Comparison of ENCODE assay signal across 21 cellular contexts in genomic region chr11:19802773-19803293, GRCh38.
A peak's percentile ranks its signal among the peaks of the same experiment; 100 is the strongest.
DNase-seq lines count a peak whose midpoint lies in the region; ATAC-seq and TF ChIP-seq lines count a peak whose summit lies in the region.
"Had no signal": no experiment of that assay in that cellular context is flagged by ENCODE, and none has a peak within 500 bp of the region (broad histone marks: within the 10 kb centered on the region; RNA-seq: fewer than 3 reads in every experiment).

No MANE protein-coding gene starts in this region.

- H3K36me3 ChIP-seq in stomach (no peaks in the 10 kb centered on the region), aorta (ENCODE audit: control insufficient read depth in 1 of 2, insufficient read depth in 2 of 2, low read length in 1 of 2) (peaks cover 0 to 1% of the 10 kb centered on the region in 2 donors)
- H3K36me3 ChIP-seq: esophagus muscularis mucosa, neural progenitor cell, vagina had no signal

- no peak overlapping the region for H4K91ac ChIP-seq in H9 (ENCODE audit: insufficient read length, low read depth, low read length)

- H3K27ac Mint-ChIP-seq in H9 (peak overlapping the region in 2 of 3 experiments; percentile 44 to 45; a peak in 2 of 7 replicates), osteocyte (ENCODE audit: unreplicated experiment) (no peak overlapping the region)
- H3K27ac Mint-ChIP-seq: activated CD4-positive, alpha-beta T cell treated with anti-CD3 and anti-CD28 coated beads for 36 hours; activated T-cell treated with anti-CD3 and anti-CD28 coated beads, Interleukin-2, amount 50 U/mL, for 24 hours; CD4-positive, CD25-positive, alpha-beta regulatory T cell; HFFc6; neural progenitor cell; stimulated activated effector memory CD8-positive, alpha-beta T cell treated with anti-CD3 and anti-CD28 coated beads, Interleukin-12 subunit alpha, Interleukin-12 subunit beta, amount 100 ng/mL, for 72 hours had no signal

- TF ChIP-seq POLR2A in stomach (IDR thresholded peaks at IDR 0.05): no peak

- no peak overlapping the region for H2AK5ac ChIP-seq in H9 (ENCODE audit: insufficient read length, low read length)

- peaks cover 5% of the 10 kb centered on the region for H3K79me1 ChIP-seq in H9 (ENCODE audit: insufficient read depth, low read depth, low read length, poor library complexity, severe bottlenecking)

- intact Hi-C loops in stomach (cut with DNase I; ENCODE audit: low total_unique reads) (no loop called here), aorta (cut with DNase I) (no loop called here)

- no peaks in the 10 kb centered on the region for H3K23me2 ChIP-seq in H9 (ENCODE audit: insufficient read length, low read depth, low read length, poor library complexity, severe bottlenecking)

- H3K4me3 ChIP-seq in stomach: no peak overlapping the region
- no peak overlapping the region for H3K4me3 ChIP-seq in aorta (ENCODE audit: low read length in 2 of 2)
- H3K4me3 ChIP-seq: esophagus muscularis mucosa, K562, neural progenitor cell, vagina had no signal

- H3K9me3 Mint-ChIP-seq in H9 (no peaks in the 10 kb centered on the region), osteocyte (ENCODE audit: unreplicated experiment) (no peaks in the 10 kb centered on the region)
- H3K9me3 Mint-ChIP-seq: activated T-cell treated with anti-CD3 and anti-CD28 coated beads, Interleukin-2, amount 50 U/mL, for 24 hours; CD4-positive, CD25-positive, alpha-beta regulatory T cell; HFFc6; neural progenitor cell; stimulated activated effector memory CD8-positive, alpha-beta T cell treated with anti-CD3 and anti-CD28 coated beads, Interleukin-12 subunit alpha, Interleukin-12 subunit beta, amount 100 ng/mL, for 72 hours had no signal

- peaks cover 55 to 67% of the 10 kb centered on the region in 2 experiments for H3K4me1 Mint-ChIP-seq in H9
- no peaks in the 10 kb centered on the region for H3K4me1 Mint-ChIP-seq in osteocyte (ENCODE audit: unreplicated experiment)
- H3K4me1 Mint-ChIP-seq: activated CD4-positive, alpha-beta T cell treated with anti-CD3 and anti-CD28 coated beads for 36 hours; stimulated activated effector memory CD8-positive, alpha-beta T cell treated with anti-CD3 and anti-CD28 coated beads, Interleukin-12 subunit alpha, Interleukin-12 subunit beta, amount 100 ng/mL, for 72 hours had no signal

- DNase-seq in H9 (no peak), kidney tubule cell (ENCODE audit: low spot score) (peak; percentile 20), stomach (no peak), aorta (no peak), osteocyte (ENCODE audit: extremely low spot score, unreplicated experiment) (no peak)
- DNase-seq in stimulated activated CD4-positive, alpha-beta T cell treated with anti-CD3 and anti-CD28 coated beads, Interleukin-15, amount 100 ng/mL, for 24 hours: no peak
- DNase-seq: activated CD4-positive, alpha-beta T cell treated with anti-CD3 and anti-CD28 coated beads for 36 hours; activated T-cell treated with anti-CD3 and anti-CD28 coated beads, Interleukin-2, amount 50 U/mL, for 24 hours; CD4-positive, CD25-positive, alpha-beta regulatory T cell; HFFc6; hippocampal formation; NCI-H1417 treated with DMSO at 0.1 percent for 48 hours; NCI-H524 treated with DMSO at 0.1 percent for 48 hours; RPMI8226; stimulated activated CD4-positive, alpha-beta T cell treated with anti-CD3 and anti-CD28 coated beads, Interleukin-2, amount 100 ng/mL, for 48 hours had no signal

- WGBS in H9 (ENCODE audit: extremely low coverage, insufficient read length, low lambda C conversion rate): no CpG with 5 or more reads among the region's 4 CpGs
- 40 to 54% (median 42%) methylated on average over 4 of the region's 4 CpGs for WGBS in stomach, 5 donors
- WGBS in aorta, 2 donors: 30 to 33% methylated on average over 4 of the region's 4 CpGs

- no peak overlapping the region for H3K56ac ChIP-seq in H9 (ENCODE audit: insufficient read length, low read depth, low read length)

- ATAC-seq in aorta (ENCODE audit: low FRiP score): no peak
- ATAC-seq: activated CD4-positive, alpha-beta T cell treated with anti-CD3 and anti-CD28 coated beads for 36 hours; K562; stimulated activated effector memory CD8-positive, alpha-beta T cell treated with anti-CD3 and anti-CD28 coated beads, Interleukin-12 subunit alpha, Interleukin-12 subunit beta, amount 100 ng/mL, for 72 hours had no signal

- no peak overlapping the region for H4K5ac ChIP-seq in H9 (ENCODE audit: insufficient read length, low read depth, low read length)

- H3K4me3 Mint-ChIP-seq in H9 (no peak overlapping the region), osteocyte (ENCODE audit: unreplicated experiment) (no peak overlapping the region)
- H3K4me3 Mint-ChIP-seq: activated CD4-positive, alpha-beta T cell treated with anti-CD3 and anti-CD28 coated beads for 36 hours; activated T-cell treated with anti-CD3 and anti-CD28 coated beads, Interleukin-2, amount 50 U/mL, for 24 hours; CD4-positive, CD25-positive, alpha-beta regulatory T cell; HFFc6; neural progenitor cell; stimulated activated effector memory CD8-positive, alpha-beta T cell treated with anti-CD3 and anti-CD28 coated beads, Interleukin-12 subunit alpha, Interleukin-12 subunit beta, amount 100 ng/mL, for 72 hours had no signal

- no peak overlapping the region for H2AFZ ChIP-seq in H9 (ENCODE audit: low read length)
- H2AFZ ChIP-seq: neural progenitor cell had no signal

- peaks cover 4% of the 10 kb centered on the region; the same call in 1 of the 2 replicates for H3K79me2 ChIP-seq in H9 (ENCODE audit: insufficient read depth, low read length)

- H4K20me1 ChIP-seq in H9 (ENCODE audit: control insufficient read depth, insufficient read depth, insufficient read length): no peaks in the 10 kb centered on the region

- H3T11ph ChIP-seq in H9 (ENCODE audit: low read length): no peak overlapping the region

- no peak overlapping the region for H2BK20ac ChIP-seq in H9 (ENCODE audit: low read depth, low read length, poor library complexity, severe bottlenecking)

- H3K4me2 ChIP-seq in H9 (ENCODE audit: insufficient read depth, insufficient read length, low read length): no peak overlapping the region
- H3K4me2 ChIP-seq: neural progenitor cell had no signal

- H3K23ac ChIP-seq in H9 (ENCODE audit: insufficient read length, low read depth, low read length): no peak overlapping the region

- H3K4me1 ChIP-seq in H9 (ENCODE audit: insufficient read depth, low read length) (peaks cover 24% of the 10 kb centered on the region), stomach (peaks cover 21 to 88% (median 62%) of the 10 kb centered on the region in 4 donors), aorta (ENCODE audit: control insufficient read depth in 1 of 2, insufficient read depth in 2 of 2, low read length in 2 of 2) (peaks cover 16 to 25% of the 10 kb centered on the region in 2 donors)

- H3K9ac ChIP-seq in H9 (ENCODE audit: extremely low read depth, insufficient read length, low read length): no peak overlapping the region
- H3K9ac ChIP-seq: neural progenitor cell had no signal

- H2BK12ac ChIP-seq in H9 (ENCODE audit: insufficient read length, low read depth, low read length): no peak overlapping the region

- TF ChIP-seq EP300 in stomach (IDR thresholded peaks at IDR 0.05): no peak

- H3K27me3 Mint-ChIP-seq in H9 (ENCODE audit: low read depth) (no peaks in the 10 kb centered on the region), osteocyte (ENCODE audit: unreplicated experiment) (no peaks in the 10 kb centered on the region)

- no peak overlapping the region for H2BK120ac ChIP-seq in H9 (ENCODE audit: low read depth, low read length, poor library complexity, severe bottlenecking)

- H3K27me3 ChIP-seq in H9 (ENCODE audit: insufficient read depth, low read length) (no peaks in the 10 kb centered on the region), stomach (no peaks in the 10 kb centered on the region), aorta (ENCODE audit: control insufficient read depth in 1 of 2, insufficient read depth in 2 of 2, low read length in 1 of 2) (no peaks in the 10 kb centered on the region)
- H3K27me3 ChIP-seq: esophagus muscularis mucosa, neural progenitor cell, vagina had no signal

- no peak overlapping the region for H2BK5ac ChIP-seq in H9 (ENCODE audit: insufficient read length, low read length)

- H3K27ac ChIP-seq in H9 (ENCODE audit: insufficient read length, low read depth, low read length): no peak overlapping the region
- peak overlapping the region; percentile 29; the same call in 1 of the 2 replicates for H3K27ac ChIP-seq in VCaP
- H3K27ac ChIP-seq in stomach: peak overlapping the region; percentile 47 to 85 (median 76)
- H3K27ac ChIP-seq in aorta (ENCODE audit: low read depth in 1 of 2, low read length in 2 of 2): peak overlapping the region in 1 of 2 donors; percentile 29
- H3K27ac ChIP-seq: esophagus muscularis mucosa, neural progenitor cell, vagina had no signal

- no peak overlapping the region for H2BK15ac ChIP-seq in H9 (ENCODE audit: low read depth, low read length)

- no peaks in the 10 kb centered on the region for H3K9me3 ChIP-seq in H9 (ENCODE audit: control insufficient read depth, low read depth, low read length)
- no peaks in the 10 kb centered on the region for H3K9me3 ChIP-seq in stomach
- H3K9me3 ChIP-seq in aorta (ENCODE audit: control insufficient read depth, low read length): no peaks in the 10 kb centered on the region
- H3K9me3 ChIP-seq: esophagus muscularis mucosa, vagina had no signal

- no peak overlapping the region for H3K18ac ChIP-seq in H9 (ENCODE audit: insufficient read length, low read depth, low read length)

- TF ChIP-seq CTCF in H9 (conservative IDR thresholded peaks at IDR 0.05): no peak
- TF ChIP-seq CTCF in VCaP (conservative IDR thresholded peaks at IDR 0.05): no peak
- no peak for TF ChIP-seq CTCF in stomach (IDR thresholded peaks at IDR 0.05)
- TF ChIP-seq CTCF in osteocyte (IDR thresholded peaks at IDR 0.05): no peak

- no peak overlapping the region for H4K8ac ChIP-seq in H9 (replicated peaks; ENCODE audit: insufficient read length, low read depth, low read length)

- H3K36me3 Mint-ChIP-seq in H9 (ENCODE audit: insufficient read depth in 1 of 3, low read depth in 3 of 3): peaks cover 5 to 15% (median 10%) of the 10 kb centered on the region in 3 experiments
- peaks cover 4% of the 10 kb centered on the region for H3K36me3 Mint-ChIP-seq in osteocyte (ENCODE audit: unreplicated experiment)
- H3K36me3 Mint-ChIP-seq: CD4-positive, CD25-positive, alpha-beta regulatory T cell; stimulated activated effector memory CD8-positive, alpha-beta T cell treated with anti-CD3 and anti-CD28 coated beads, Interleukin-12 subunit alpha, Interleukin-12 subunit beta, amount 100 ng/mL, for 72 hours had no signal

- no peak overlapping the region for H3K4ac ChIP-seq in H9 (ENCODE audit: low read depth, low read length)

- no peak overlapping the region for H3K14ac ChIP-seq in H9 (ENCODE audit: insufficient read depth, low read length)
